ENCODE assay signal across 14 cellular contexts in the genomic region with DNA sequence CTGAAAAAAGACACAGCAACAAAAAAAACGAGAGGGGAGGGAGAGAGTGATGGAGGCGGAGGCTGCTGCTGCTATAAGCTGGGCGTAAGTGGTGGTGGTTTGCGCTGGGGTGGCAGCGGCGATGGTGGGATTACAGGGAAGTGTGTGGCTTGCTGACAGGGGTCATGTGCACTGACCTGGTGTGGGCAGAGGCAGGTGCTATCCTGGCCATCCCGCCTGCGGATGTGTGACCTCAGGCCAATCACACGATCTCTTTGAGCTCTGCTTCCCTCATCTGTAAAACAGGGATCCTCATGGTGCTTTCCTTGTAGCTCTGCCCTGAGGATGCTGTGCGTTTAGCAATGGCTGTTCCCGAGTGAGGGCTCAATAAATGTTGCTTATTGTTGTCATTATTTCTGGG. TPM values are rescaled to one million over a fixed set of nuclear protein-coding genes. Genes with fewer than 3 reads are reported as not detected.
DNase-seq lines count a peak whose midpoint lies in the region; ATAC-seq and TF ChIP-seq lines count a peak whose summit lies in the region.
"Had no signal": no experiment of that assay in that cellular context is flagged by ENCODE, and none has a peak within 500 bp of the region (broad histone marks: within the 10 kb centered on the region; RNA-seq: fewer than 3 reads in every experiment).

No MANE protein-coding gene starts in this region.

- POLR2A ChIA-PET in AG04450 (lab: Yijun Ruan, JAX): interaction anchor here (0.6 kb wide), 1 partner anchor 13 kb away, joined by 3 read pairs; a partner anchor contains a TSS
- POLR2A ChIA-PET in CD8-positive, alpha-beta T cell (lab: Charles Lee): interaction anchor here (1.0 kb wide), 1 partner anchor 253 kb away, joined by 3 read pairs; a partner anchor contains a TSS

- H3K27ac ChIP-seq in AG04450 (ENCODE audit: low read depth, low read length) (peak overlapping the region; percentile 31), uterus (no peak overlapping the region)
- H3K27ac ChIP-seq in CD8-positive, alpha-beta T cell (ENCODE audit: low read depth, low read length): no peak overlapping the region
- H3K27ac ChIP-seq: SJCRH30 had no signal

- H3K27me3 ChIP-seq in AG04450 (ENCODE audit: control insufficient read depth, insufficient read depth, low read length) (no peaks in the 10 kb centered on the region), uterus (no peaks in the 10 kb centered on the region)
- no peaks in the 10 kb centered on the region for H3K27me3 ChIP-seq in CD8-positive, alpha-beta T cell (ENCODE audit: insufficient read depth, low read length)
- H3K27me3 ChIP-seq: SJCRH30 had no signal

- H3K4me1 ChIP-seq in CD8-positive, alpha-beta T cell (ENCODE audit: insufficient read depth, low read length): peaks cover 37% of the 10 kb centered on the region
- peaks cover 0 to 30% of the 10 kb centered on the region in 2 donors for H3K4me1 ChIP-seq in uterus

- H3K27me3 Mint-ChIP-seq in CD8-positive, alpha-beta T cell (ENCODE audit: low read depth): no peaks in the 10 kb centered on the region
- no peaks in the 10 kb centered on the region for H3K27me3 Mint-ChIP-seq in activated T-helper 1 cell treated with anti-CD3 and anti-CD28 coated beads, Interleukin-12 subunit alpha, Interleukin-12 subunit beta, Interleukin-2, Interleukin-4 antibody, amounts not matched to agents 30 ng/mL and 10 ng/mL and 1 ng/mL, durations not matched to agents 14 hours and 24 hours and 36 hours (ENCODE audit: insufficient read depth)
- H3K27me3 Mint-ChIP-seq in mesothelial cell of epicardium (ENCODE audit: low read depth): no peaks in the 10 kb centered on the region

- H3K36me3 Mint-ChIP-seq in CD8-positive, alpha-beta T cell: peaks cover 29% of the 10 kb centered on the region
- H3K36me3 Mint-ChIP-seq in activated T-helper 1 cell treated with anti-CD3 and anti-CD28 coated beads, Interleukin-12 subunit alpha, Interleukin-12 subunit beta, Interleukin-2, Interleukin-4 antibody, amounts not matched to agents 30 ng/mL and 10 ng/mL and 1 ng/mL, durations not matched to agents 14 hours and 24 hours and 36 hours (ENCODE audit: low read depth): peaks cover 35% of the 10 kb centered on the region
- peaks cover 7% of the 10 kb centered on the region for H3K36me3 Mint-ChIP-seq in mesothelial cell of epicardium

- H3K9me3 Mint-ChIP-seq in CD8-positive, alpha-beta T cell: no peaks in the 10 kb centered on the region
- H3K9me3 Mint-ChIP-seq in activated T-helper 1 cell treated with anti-CD3 and anti-CD28 coated beads, Interleukin-12 subunit alpha, Interleukin-12 subunit beta, Interleukin-2, Interleukin-4 antibody, amounts not matched to agents 30 ng/mL and 10 ng/mL and 1 ng/mL, durations not matched to agents 14 hours and 24 hours and 36 hours: no peaks in the 10 kb centered on the region
- H3K9me3 Mint-ChIP-seq in mesothelial cell of epicardium: no peaks in the 10 kb centered on the region

- H3K4me1 Mint-ChIP-seq in CD8-positive, alpha-beta T cell (ENCODE audit: low read depth): peaks cover 62% of the 10 kb centered on the region
- peaks cover 56% of the 10 kb centered on the region for H3K4me1 Mint-ChIP-seq in activated T-helper 1 cell treated with anti-CD3 and anti-CD28 coated beads, Interleukin-12 subunit alpha, Interleukin-12 subunit beta, Interleukin-2, Interleukin-4 antibody, amounts not matched to agents 30 ng/mL and 10 ng/mL and 1 ng/mL, durations not matched to agents 14 hours and 24 hours and 36 hours (ENCODE audit: low read depth)
- H3K4me1 Mint-ChIP-seq in mesothelial cell of epicardium: peaks cover 41% of the 10 kb centered on the region

- H3K4me3 Mint-ChIP-seq in CD8-positive, alpha-beta T cell: peak overlapping the region; percentile 57
- peak overlapping the region; percentile 64 for H3K4me3 Mint-ChIP-seq in activated T-helper 1 cell treated with anti-CD3 and anti-CD28 coated beads, Interleukin-12 subunit alpha, Interleukin-12 subunit beta, Interleukin-2, Interleukin-4 antibody, amounts not matched to agents 30 ng/mL and 10 ng/mL and 1 ng/mL, durations not matched to agents 14 hours and 24 hours and 36 hours
- H3K4me3 Mint-ChIP-seq in mesothelial cell of epicardium: peak overlapping the region; percentile 28

- no peak for ATAC-seq in CD8-positive, alpha-beta T cell
- ATAC-seq in HG02981 (IDR thresholded peaks at IDR 0.05; ENCODE audit: unreplicated experiment): no peak
- ATAC-seq in GM18511 (IDR thresholded peaks at IDR 0.05; ENCODE audit: unreplicated experiment): no peak

- H3K36me3 ChIP-seq in CD8-positive, alpha-beta T cell (ENCODE audit: insufficient read depth, low read length): no peaks in the 10 kb centered on the region
- no peaks in the 10 kb centered on the region for H3K36me3 ChIP-seq in uterus
- H3K36me3 ChIP-seq: SJCRH30 had no signal

- TF ChIP-seq POLR2A in uterus (IDR thresholded peaks at IDR 0.05): no peak

- H3K9me3 ChIP-seq in AG04450 (ENCODE audit: control insufficient read depth, insufficient read depth, low read length) (no peaks in the 10 kb centered on the region; the same call in 1 of the 2 replicates), uterus (no peaks in the 10 kb centered on the region)
- H3K9me3 ChIP-seq in CD8-positive, alpha-beta T cell (ENCODE audit: low read length): no peaks in the 10 kb centered on the region
- H3K9me3 ChIP-seq: SJCRH30 had no signal

- CTCF ChIA-PET in AG04450 (lab: Charles Lee): interaction anchor here (0.7 to 2.6 kb wide), 4 partner anchors 16 to 170 kb away, joined by 4 to 10 read pairs (median 8); no protein-coding TSS in a partner anchor
- CTCF ChIA-PET in CD8-positive, alpha-beta T cell (lab: Charles Lee): interaction anchor here (0.9 to 5.9 kb wide), 8 partner anchors 11 to 170 kb away, joined by 3 to 31 read pairs (median 7); a partner anchor contains a TSS

- intact Hi-C loops in CD8-positive, alpha-beta T cell (cut with DNase I, micrococcal nuclease): loop anchor here in 1 of 2 experiments (5.0 to 10.0 kb wide), 2 partner anchors 230 to 383 kb away; a partner anchor contains a TSS
- intact Hi-C loops in activated T-helper 1 cell treated with anti-CD3 and anti-CD28 coated beads, Interleukin-12 subunit alpha, Interleukin-12 subunit beta, Interleukin-2, Interleukin-4 antibody, amounts not matched to agents 30 ng/mL and 10 ng/mL and 1 ng/mL, durations not matched to agents 14 hours and 24 hours and 36 hours (cut with micrococcal nuclease): no loop called here
- intact Hi-C loops in uterus (cut with DNase I; ENCODE audit: low total_unique reads): no loop called here

- TF ChIP-seq CTCF in AG04450 (IDR thresholded peaks at IDR 0.05; ENCODE audit: low read depth, low read length) (no peak), mesothelial cell of epicardium (IDR thresholded peaks at IDR 0.05; ENCODE audit: unreplicated experiment) (no peak), uterus (IDR thresholded peaks at IDR 0.05) (no peak)
- no peak for TF ChIP-seq CTCF in CD8-positive, alpha-beta T cell (IDR thresholded peaks at IDR 0.05)

- H3K4me3 ChIP-seq in AG04450 (ENCODE audit: low read depth, low read length) (no peak overlapping the region), uterus (no peak overlapping the region)
- no peak overlapping the region for H3K4me3 ChIP-seq in CD8-positive, alpha-beta T cell (ENCODE audit: low read depth, low read length)
- H3K4me3 ChIP-seq: SJCRH30, smooth muscle cell had no signal

- H3K27ac Mint-ChIP-seq in CD8-positive, alpha-beta T cell: peak overlapping the region; percentile 99
- peak overlapping the region; percentile 84 for H3K27ac Mint-ChIP-seq in activated T-helper 1 cell treated with anti-CD3 and anti-CD28 coated beads, Interleukin-12 subunit alpha, Interleukin-12 subunit beta, Interleukin-2, Interleukin-4 antibody, amounts not matched to agents 30 ng/mL and 10 ng/mL and 1 ng/mL, durations not matched to agents 14 hours and 24 hours and 36 hours
- no peak overlapping the region for H3K27ac Mint-ChIP-seq in mesothelial cell of epicardium

- DNase-seq in AG04450 (ENCODE audit: low read depth, low spot score) (no peak), mesothelial cell of epicardium (ENCODE audit: low spot score in 2 of 2, unreplicated experiment in 2 of 2) (no peak), NCI-H2107 (lab: John Stamatoyannopoulos, UW) (no peak), uterus (no peak)
- no peak for DNase-seq in CD8-positive, alpha-beta T cell
- DNase-seq in activated T-helper 1 cell treated with anti-CD3 and anti-CD28 coated beads, Interleukin-12 subunit alpha, Interleukin-12 subunit beta, Interleukin-2, Interleukin-4 antibody, amounts not matched to agents 30 ng/mL and 10 ng/mL and 1 ng/mL, durations not matched to agents 14 hours and 24 hours and 36 hours (ENCODE audit: low spot score): no peak
- DNase-seq: mammary epithelial cell, NCI-H1417, NCI-H226, occipital lobe, SJCRH30 had no signal

RNA-seq across cellular contexts. Expression of a gene that starts 3.3 kb away (rescaled TPM):
- polyA plus RNA-seq in AG04450 (2011; rRNA removed): 7.3 and 14.0 TPM in 2 replicates
- polyA minus RNA-seq in AG04450 (2011; rRNA and poly(A)+ RNA removed): 7.4 and 9.0 TPM in 2 replicates
- total RNA-seq in CD8-positive, alpha-beta T cell: 10 to 100 TPM; 30.1 to 32.0 TPM
- 39.8 and 40.4 TPM in 2 replicates for total RNA-seq in activated T-helper 1 cell treated with anti-CD3 and anti-CD28 coated beads, Interleukin-12 subunit alpha, Interleukin-12 subunit beta, Interleukin-2, Interleukin-4 antibody, amounts not matched to agents 30 ng/mL and 10 ng/mL and 1 ng/mL, durations not matched to agents 14 hours and 24 hours and 36 hours
- total RNA-seq in mesothelial cell of epicardium (49.6 to 53.9 TPM (median 50.9 TPM) in 3 replicates), uterus (10 to 100 TPM in 3 of 4 donors, 1 to 10 TPM in 1; 4.8 to 69.8 (median 19.1) TPM)

RNA-seq across cellular contexts. Expression of a gene that starts 5.9 kb away (rescaled TPM):
- polyA plus RNA-seq in AG04450 (2011; rRNA removed): 19.1 and 22.9 TPM in 2 replicates
- 24.8 and 31.8 TPM in 2 replicates for polyA minus RNA-seq in AG04450 (2011; rRNA and poly(A)+ RNA removed)
- total RNA-seq in CD8-positive, alpha-beta T cell: 10 to 100 TPM; 25.6 to 25.7 TPM
- total RNA-seq in activated T-helper 1 cell treated with anti-CD3 and anti-CD28 coated beads, Interleukin-12 subunit alpha, Interleukin-12 subunit beta, Interleukin-2, Interleukin-4 antibody, amounts not matched to agents 30 ng/mL and 10 ng/mL and 1 ng/mL, durations not matched to agents 14 hours and 24 hours and 36 hours: 35.6 and 36.4 TPM in 2 replicates
- total RNA-seq in mesothelial cell of epicardium (42.6 to 47.0 TPM (median 46.9 TPM) in 3 replicates), uterus (10 to 100 TPM in 3 of 4 donors, 1 to 10 TPM in 1; 2.8 to 30.3 (median 12.8) TPM)

RNA-seq across cellular contexts. Expression of a gene that starts 10.5 kb away (rescaled TPM):
- polyA plus RNA-seq in AG04450 (2011; rRNA removed): 6.2 and 8.7 TPM in 2 replicates
- polyA minus RNA-seq in AG04450 (2011; rRNA and poly(A)+ RNA removed): 4.0 and 7.8 TPM in 2 replicates
- 1 to 10 TPM; 1.3 to 2.6 TPM for total RNA-seq in CD8-positive, alpha-beta T cell
- total RNA-seq in activated T-helper 1 cell treated with anti-CD3 and anti-CD28 coated beads, Interleukin-12 subunit alpha, Interleukin-12 subunit beta, Interleukin-2, Interleukin-4 antibody, amounts not matched to agents 30 ng/mL and 10 ng/mL and 1 ng/mL, durations not matched to agents 14 hours and 24 hours and 36 hours: 7.3 and 9.0 TPM in 2 replicates
- total RNA-seq in mesothelial cell of epicardium (20.8 to 24.0 TPM (median 23.6 TPM) in 3 replicates), uterus (10 to 100 TPM in 1 of 4 donors, 1 to 10 TPM in 3; 2.9 to 25.0 (median 6.7) TPM)

RNA-seq across cellular contexts. Expression of a gene that starts 13.2 kb away (rescaled TPM):
- 1.9 and 2.8 TPM in 2 replicates for polyA plus RNA-seq in AG04450 (2011; rRNA removed)
- polyA minus RNA-seq in AG04450 (2011; rRNA and poly(A)+ RNA removed): 3.0 and 3.2 TPM in 2 replicates
- 10 to 100 TPM; 11.7 to 12.2 TPM for total RNA-seq in CD8-positive, alpha-beta T cell
- total RNA-seq in activated T-helper 1 cell treated with anti-CD3 and anti-CD28 coated beads, Interleukin-12 subunit alpha, Interleukin-12 subunit beta, Interleukin-2, Interleukin-4 antibody, amounts not matched to agents 30 ng/mL and 10 ng/mL and 1 ng/mL, durations not matched to agents 14 hours and 24 hours and 36 hours: 3.0 and 4.9 TPM in 2 replicates
- 12.8 to 13.7 TPM (median 12.9 TPM) in 3 replicates for total RNA-seq in mesothelial cell of epicardium
- total RNA-seq in uterus: 1 to 10 TPM; 4.1 to 9.6 (median 7.4) TPM

RNA-seq across cellular contexts. Expression of a gene that starts 17.3 kb away (rescaled TPM):
- polyA plus RNA-seq in AG04450 (2011; rRNA removed): 90.7 and 130 TPM in 2 replicates
- polyA minus RNA-seq in AG04450 (2011; rRNA and poly(A)+ RNA removed): 74.9 and 119 TPM in 2 replicates
- total RNA-seq in CD8-positive, alpha-beta T cell: 100 to 1,000 TPM; 197 to 201 TPM
- total RNA-seq in activated T-helper 1 cell treated with anti-CD3 and anti-CD28 coated beads, Interleukin-12 subunit alpha, Interleukin-12 subunit beta, Interleukin-2, Interleukin-4 antibody, amounts not matched to agents 30 ng/mL and 10 ng/mL and 1 ng/mL, durations not matched to agents 14 hours and 24 hours and 36 hours: 384 and 394 TPM in 2 replicates
- 226 to 245 TPM (median 230 TPM) in 3 replicates for total RNA-seq in mesothelial cell of epicardium
- total RNA-seq in uterus: 100 to 1,000 TPM in 1 of 4 donors, 10 to 100 TPM in 2, 1 to 10 TPM in 1; 10.0 to 165 (median 58.1) TPM
